8 cellular contexts compared by ENCODE assay signal in genomic region chr17:18257268-18257681, GRCh38. TPM values are rescaled to one million over a fixed set of nuclear protein-coding genes. Genes with fewer than 3 reads are reported as not detected.
A peak's percentile ranks its signal among the peaks of the same experiment; 100 is the strongest.
DNase-seq lines count a peak whose midpoint lies in the region; ATAC-seq and TF ChIP-seq lines count a peak whose summit lies in the region.

No MANE protein-coding gene starts in this region.

- CTCF ChIA-PET in Calu3 (lab: Charles Lee): interaction anchor here (0.6 to 1.0 kb wide), 2 partner anchors 9 to 40 kb away, joined by 3 to 4 read pairs; no protein-coding TSS in a partner anchor
- CTCF ChIA-PET in GM10248 (lab: Yijun Ruan, JAX): interaction anchor here (1.4 to 1.7 kb wide), 3 partner anchors 9 to 33 kb away, joined by 4 to 5 read pairs (median 4); no protein-coding TSS in a partner anchor

- intact Hi-C loops in Calu3 (cut with micrococcal nuclease; ENCODE audit: unreplicated experiment): no loop called here

- H3K4me1 ChIP-seq in neutrophil (ENCODE audit: control insufficient read depth in 1 of 2, insufficient read depth in 1 of 2, low read depth in 1 of 2, low read length in 1 of 2): peaks cover 48 to 49% of the 10 kb centered on the region in 2 experiments

- H3K27me3 Mint-ChIP-seq in Calu3 (ENCODE audit: unreplicated experiment): no peaks in the 10 kb centered on the region

- H3K4me3 ChIP-seq in epithelial cell of esophagus (ENCODE audit: low read length) (peak overlapping the region; percentile 76), neutrophil (ENCODE audit: low read depth in 1 of 2, low read length in 1 of 2) (peak overlapping the region; percentile 78 to 99)

- H3K36me3 Mint-ChIP-seq in Calu3 (ENCODE audit: insufficient read depth, unreplicated experiment): peaks cover 78% of the 10 kb centered on the region

- no peaks in the 10 kb centered on the region for H3K4me1 Mint-ChIP-seq in Calu3 (ENCODE audit: low read depth, unreplicated experiment)

- TF ChIP-seq CTCF in Calu3 (IDR thresholded peaks at IDR 0.05; ENCODE audit: unreplicated experiment) (no peak), epithelial cell of esophagus (IDR thresholded peaks at IDR 0.05; ENCODE audit: insufficient read depth, low read depth, low read length, missing control alignments) (no peak), neutrophil (IDR thresholded peaks at IDR 0.05) (no peak), GM10248 (IDR thresholded peaks at IDR 0.05; ENCODE audit: control extremely low read depth, extremely low read depth, low read depth, missing control alignments) (no peak)

- no peaks in the 10 kb centered on the region for H3K27me3 ChIP-seq in neutrophil

- peak; percentile 75 for DNase-seq in Calu3
- DNase-seq in RKO (ENCODE audit: low spot score): peak; percentile 27
- DNase-seq in epithelial cell of esophagus (ENCODE audit: low read depth): peak; percentile 75
- no peak for DNase-seq in GM10248 (ENCODE audit: extremely low spot score)
- no peak for DNase-seq in dermis blood vessel endothelial cell

- POLR2A ChIA-PET in GM10248 (lab: Yijun Ruan, JAX): interaction anchor here (0.6 kb wide), 1 partner anchor 28 kb away, joined by 5 read pairs; no protein-coding TSS in a partner anchor

- H3K36me3 ChIP-seq in neutrophil: peaks cover 46% of the 10 kb centered on the region

- no peaks in the 10 kb centered on the region for H3K9me3 ChIP-seq in neutrophil

- no peaks in the 10 kb centered on the region for H3K9me3 Mint-ChIP-seq in Calu3 (ENCODE audit: low read depth, unreplicated experiment)

- peak overlapping the region; percentile 85 for H3K27ac Mint-ChIP-seq in Calu3 (ENCODE audit: unreplicated experiment)

- ATAC-seq in HG02970 (IDR thresholded peaks at IDR 0.05; ENCODE audit: low FRiP score, unreplicated experiment): no peak
- no peak for ATAC-seq in GM18511 (IDR thresholded peaks at IDR 0.05; ENCODE audit: unreplicated experiment)

- H3K4me3 Mint-ChIP-seq in Calu3 (ENCODE audit: low read depth, unreplicated experiment): peak overlapping the region; percentile 84

- BruUV-seq in Calu3 (replicated peaks; lab: Mats Ljungman, UMichigan): no TSS peak

- peak overlapping the region; percentile 99 for H3K27ac ChIP-seq in neutrophil

RNA-seq across cellular contexts. Expression of gene FLII, which starts 1.3 kb away (rescaled TPM):
- 281 and 298 TPM in 2 replicates for total RNA-seq in Calu3 (2022)
- total RNA-seq in dermis blood vessel endothelial cell: 409 and 588 TPM in 2 replicates

RNA-seq across cellular contexts. Expression of gene MIEF2, which starts 3.2 kb away (rescaled TPM):
- total RNA-seq in Calu3 (2022) (13.3 and 14.7 TPM in 2 replicates), dermis blood vessel endothelial cell (22.4 and 22.6 TPM in 2 replicates)

RNA-seq across cellular contexts. Expression of gene LLGL1, which starts 31.8 kb away (rescaled TPM):
- total RNA-seq in Calu3 (2022) (10.0 and 10.7 TPM in 2 replicates), dermis blood vessel endothelial cell (27.9 and 40.0 TPM in 2 replicates)

RNA-seq across cellular contexts. Expression of gene TOP3A, which starts 57.5 kb away (rescaled TPM):
- total RNA-seq in Calu3 (2022): 39.7 and 40.2 TPM in 2 replicates
- total RNA-seq in dermis blood vessel endothelial cell: 26.8 and 47.0 TPM in 2 replicates

RNA-seq across cellular contexts. Expression of gene SMCR8, which starts 57.8 kb away (rescaled TPM):
- 20.4 and 24.5 TPM in 2 replicates for total RNA-seq in Calu3 (2022)
- 18.7 and 28.8 TPM in 2 replicates for total RNA-seq in dermis blood vessel endothelial cell

Comparison
In these comparisons a context has a peak if more than half of its experiments do, and no peak if none do; other contexts are left out.
1. DNase-seq: peak in Calu3 (single experiment), RKO (single experiment) and epithelial cell of esophagus (single experiment); none in GM10248 (single experiment) and dermis blood vessel endothelial cell (single experiment).